In genomic region chr3:100263583-100263982, GRCh38 we compare ENCODE assay signal across 1 cellular context.
TF ChIP-seq lines count a peak whose summit lies in the region.

No MANE protein-coding gene starts in this region.

TF ChIP-seq in HEK293T, 16 proteins besides CTCF, POLR2A, EP300 and RAD21:
- TF ChIP-seq ELF4 (IDR thresholded peaks at IDR 0.05), result no peak
- TF ChIP-seq SP1 (IDR thresholded peaks at IDR 0.05), result no peak
- TF ChIP-seq HDGF (IDR thresholded peaks at IDR 0.05; ENCODE audit: borderline replicate concordance), result no peak
- TF ChIP-seq, protein P1, sequence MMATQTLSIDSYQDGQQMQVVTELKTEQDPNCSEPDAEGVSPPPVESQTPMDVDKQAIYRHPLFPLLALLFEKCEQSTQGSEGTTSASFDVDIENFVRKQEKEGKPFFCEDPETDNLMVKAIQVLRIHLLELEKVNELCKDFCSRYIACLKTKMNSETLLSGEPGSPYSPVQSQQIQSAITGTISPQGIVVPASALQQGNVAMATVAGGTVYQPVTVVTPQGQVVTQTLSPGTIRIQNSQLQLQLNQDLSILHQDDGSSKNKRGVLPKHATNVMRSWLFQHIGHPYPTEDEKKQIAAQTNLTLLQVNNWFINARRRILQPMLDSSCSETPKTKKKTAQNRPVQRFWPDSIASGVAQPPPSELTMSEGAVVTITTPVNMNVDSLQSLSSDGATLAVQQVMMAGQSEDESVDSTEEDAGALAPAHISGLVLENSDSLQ (IDR thresholded peaks at IDR 0.05), result no peak
- TF ChIP-seq FOXK2 (IDR thresholded peaks at IDR 0.05), result no peak
